In genomic region chr16:81148277-81148676, GRCh38 we compare ENCODE assay signal across 25 cellular contexts.
"Had no signal": no experiment of that assay in that cellular context is flagged by ENCODE, and none has a peak within 500 bp of the region (broad histone marks: within the 10 kb centered on the region; RNA-seq: fewer than 3 reads in every experiment).

No MANE protein-coding gene starts in this region.

- DNase-seq: activated CD4-positive, alpha-beta memory T cell treated with anti-CD3 and anti-CD28 coated beads for 36 hours; activated CD4-positive, alpha-beta T cell treated with anti-CD3 and anti-CD28 coated beads for 1 hour; activated CD4-positive, alpha-beta T cell treated with anti-CD3 and anti-CD28 coated beads for 4 hours; activated CD8-positive, alpha-beta memory T cell treated with anti-CD3 and anti-CD28 coated beads, Interleukin-2, amount 10 ng/mL, durations not matched to agents 7 days and 5 days; activated CD8-positive, alpha-beta memory T cell treated with anti-CD3 and anti-CD28 coated beads, Interleukin-2, amount 50 U/mL, for 4 hours; activated CD8-positive, alpha-beta T cell treated with anti-CD3 and anti-CD28 coated beads, Interleukin-2, amount 10 ng/mL, durations not matched to agents 7 days and 5 days; activated effector memory CD4-positive, alpha-beta T cell treated with anti-CD3 and anti-CD28 coated beads, Interleukin-2, amount 50 U/mL, for 16 hours; activated naive CD4-positive, alpha-beta T cell treated with anti-CD3 and anti-CD28 coated beads for 36 hours; activated naive CD8-positive, alpha-beta T cell treated with anti-CD3 and anti-CD28 coated beads, Interleukin-2, amount 10 ng/mL, durations not matched to agents 7 days and 5 days; activated T-cell treated with anti-CD3 and anti-CD28 coated beads, Interleukin-2, amount 50 U/mL, for 1 hour; activated T-cell treated with anti-CD3 and anti-CD28 coated beads, Interleukin-2, amount 50 U/mL, for 48 hours; central memory CD4-positive, alpha-beta T cell; cerebellar nuclear complex; colonic mucosa; effector CD8-positive, alpha-beta T cell; foreskin fibroblast; head of caudate nucleus; T-helper 2 cell had no signal

- H3K4me3 Mint-ChIP-seq: activated CD4-positive, alpha-beta memory T cell treated with anti-CD3 and anti-CD28 coated beads for 36 hours; activated CD8-positive, alpha-beta memory T cell treated with anti-CD3 and anti-CD28 coated beads, Interleukin-2, amount 10 ng/mL, durations not matched to agents 7 days and 5 days; activated CD8-positive, alpha-beta T cell treated with anti-CD3 and anti-CD28 coated beads, Interleukin-2, amount 10 ng/mL, durations not matched to agents 7 days and 5 days; activated naive CD4-positive, alpha-beta T cell treated with anti-CD3 and anti-CD28 coated beads for 36 hours; activated naive CD8-positive, alpha-beta T cell treated with anti-CD3 and anti-CD28 coated beads, Interleukin-2, amount 10 ng/mL, durations not matched to agents 7 days and 5 days; activated T-helper 1 cell treated with anti-CD3 and anti-CD28 coated beads, Interleukin-12 subunit alpha, Interleukin-12 subunit beta, Interleukin-2, Interleukin-4 antibody, amounts not matched to agents 30 ng/mL and 10 ng/mL and 1 ng/mL, durations not matched to agents 14 hours and 24 hours and 36 hours; brain had no signal

- H3K27me3 ChIP-seq: ascending aorta, breast epithelium, cardiac muscle cell, colonic mucosa had no signal

- H3K9me3 Mint-ChIP-seq: activated CD4-positive, alpha-beta memory T cell treated with anti-CD3 and anti-CD28 coated beads for 36 hours; activated naive CD4-positive, alpha-beta T cell treated with anti-CD3 and anti-CD28 coated beads for 36 hours; activated naive CD4-positive, alpha-beta T cell treated with anti-CD3 and anti-CD28 coated beads, Interleukin-2, amount 50 U/mL, for 72 hours; activated naive CD8-positive, alpha-beta T cell treated with anti-CD3 and anti-CD28 coated beads, Interleukin-2, amount 10 ng/mL, durations not matched to agents 7 days and 5 days; activated T-helper 1 cell treated with anti-CD3 and anti-CD28 coated beads, Interleukin-12 subunit alpha, Interleukin-12 subunit beta, Interleukin-2, Interleukin-4 antibody, amounts not matched to agents 30 ng/mL and 10 ng/mL and 1 ng/mL, durations not matched to agents 14 hours and 24 hours and 36 hours; activated T-helper 2 cell treated with anti-CD3 and anti-CD28 coated beads, Interferon-gamma antibody, Interleukin-2, Interleukin-4, amounts not matched to agents 10 μg/mL and 5 μg/mL and 100 μg/mL, durations not matched to agents 14 hours and 24 hours and 36 hours; brain had no signal

- H3K4me1 Mint-ChIP-seq: activated CD8-positive, alpha-beta memory T cell treated with anti-CD3 and anti-CD28 coated beads, Interleukin-2, amount 10 ng/mL, durations not matched to agents 7 days and 5 days; activated naive CD8-positive, alpha-beta T cell treated with anti-CD3 and anti-CD28 coated beads, Interleukin-2, amount 10 ng/mL, durations not matched to agents 7 days and 5 days; brain had no signal

- H3K27ac Mint-ChIP-seq: activated CD4-positive, alpha-beta memory T cell treated with anti-CD3 and anti-CD28 coated beads for 36 hours; activated CD8-positive, alpha-beta memory T cell treated with anti-CD3 and anti-CD28 coated beads, Interleukin-2, amount 10 ng/mL, durations not matched to agents 7 days and 5 days; activated CD8-positive, alpha-beta T cell treated with anti-CD3 and anti-CD28 coated beads, Interleukin-2, amount 10 ng/mL, durations not matched to agents 7 days and 5 days; activated naive CD4-positive, alpha-beta T cell treated with anti-CD3 and anti-CD28 coated beads for 36 hours; activated naive CD4-positive, alpha-beta T cell treated with anti-CD3 and anti-CD28 coated beads, Interleukin-2, amount 50 U/mL, for 72 hours; activated naive CD8-positive, alpha-beta T cell treated with anti-CD3 and anti-CD28 coated beads, Interleukin-2, amount 10 ng/mL, durations not matched to agents 7 days and 5 days; activated T-helper 1 cell treated with anti-CD3 and anti-CD28 coated beads, Interleukin-12 subunit alpha, Interleukin-12 subunit beta, Interleukin-2, Interleukin-4 antibody, amounts not matched to agents 30 ng/mL and 10 ng/mL and 1 ng/mL, durations not matched to agents 14 hours and 24 hours and 36 hours; activated T-helper 2 cell treated with anti-CD3 and anti-CD28 coated beads, Interferon-gamma antibody, Interleukin-2, Interleukin-4, amounts not matched to agents 10 μg/mL and 5 μg/mL and 100 μg/mL, durations not matched to agents 14 hours and 24 hours and 36 hours; brain had no signal

- H3K36me3 Mint-ChIP-seq: activated CD4-positive, alpha-beta memory T cell treated with anti-CD3 and anti-CD28 coated beads for 36 hours; activated CD8-positive, alpha-beta memory T cell treated with anti-CD3 and anti-CD28 coated beads, Interleukin-2, amount 10 ng/mL, durations not matched to agents 7 days and 5 days; activated naive CD4-positive, alpha-beta T cell treated with anti-CD3 and anti-CD28 coated beads, Interleukin-2, amount 50 U/mL, for 72 hours; activated naive CD8-positive, alpha-beta T cell treated with anti-CD3 and anti-CD28 coated beads, Interleukin-2, amount 10 ng/mL, durations not matched to agents 7 days and 5 days; brain had no signal

- H3K4me3 ChIP-seq: ascending aorta, breast epithelium, cardiac muscle cell, colonic mucosa had no signal

- H3K4me1 ChIP-seq: ascending aorta, breast epithelium, colonic mucosa had no signal

- H3K9me3 ChIP-seq: ascending aorta, breast epithelium, colonic mucosa had no signal

- H3K36me3 ChIP-seq: ascending aorta, breast epithelium, cardiac muscle cell, colonic mucosa had no signal

- H3K27ac ChIP-seq: ascending aorta, breast epithelium, cardiac muscle cell, colonic mucosa had no signal
